ENCODE assay signal across 16 cellular contexts in the genomic region with DNA sequence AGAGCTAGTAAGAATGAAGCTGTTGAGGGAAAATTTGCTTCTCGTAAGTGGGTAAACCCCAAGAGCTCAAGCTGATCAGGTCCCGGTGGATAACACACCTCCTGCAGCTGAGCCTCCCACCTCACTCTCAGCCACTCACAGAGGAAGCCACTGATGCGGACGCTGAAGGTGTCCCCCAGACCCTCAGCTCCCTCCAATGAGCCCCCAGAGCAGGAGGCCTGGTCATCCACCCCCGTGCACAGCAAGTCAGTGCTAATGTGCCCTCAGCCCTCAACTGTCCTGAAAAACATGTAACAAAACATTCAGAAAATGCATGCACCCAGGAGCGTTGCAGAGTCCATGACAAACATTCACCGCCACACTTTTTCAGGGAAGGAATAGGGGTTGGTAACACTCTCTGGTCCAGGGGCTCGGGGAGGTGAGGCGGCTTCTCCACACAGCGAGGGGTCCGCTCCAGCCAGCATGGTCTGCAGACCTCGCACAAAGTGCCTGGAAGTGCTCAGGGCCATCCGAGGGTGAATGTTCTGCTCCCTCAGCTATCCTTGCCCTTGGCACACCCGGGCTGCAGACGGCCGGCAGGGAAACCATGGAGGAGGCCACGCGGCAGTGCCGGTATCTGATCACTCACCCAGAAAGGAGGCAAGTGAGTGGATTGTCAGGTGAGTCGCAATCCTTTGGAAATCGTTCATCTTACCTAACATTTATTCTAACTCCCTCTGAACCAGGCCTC.
DNase-seq lines count a peak whose midpoint lies in the region; ATAC-seq and TF ChIP-seq lines count a peak whose summit lies in the region.
"Had no signal": no experiment of that assay in that cellular context is flagged by ENCODE, and none has a peak within 500 bp of the region (broad histone marks: within the 10 kb centered on the region; RNA-seq: fewer than 3 reads in every experiment).

No MANE protein-coding gene starts in this region.

- H3K36me3 Mint-ChIP-seq in neural crest cell (ENCODE audit: low read depth) (no peaks in the 10 kb centered on the region), Caco-2 (ENCODE audit: insufficient read depth, unreplicated experiment) (peaks cover 5% of the 10 kb centered on the region)

- ATAC-seq in heart left ventricle (no peak), heart right ventricle (no peak), body of pancreas (no peak), sciatic nerve (no peak), GM21360 (IDR thresholded peaks at IDR 0.05; ENCODE audit: unreplicated experiment) (no peak)

- no peak overlapping the region for H3K27ac ChIP-seq in heart left ventricle
- H3K27ac ChIP-seq in heart right ventricle: no peak overlapping the region
- H3K27ac ChIP-seq in body of pancreas: peak overlapping the region in 3 of 4 donors; percentile 79 to 92 (median 80)
- H3K27ac ChIP-seq: BLaER1 treated with 17β-estradiol and CSF1 and Interleukin-3, amounts not matched to agents 10 nM and 100 nM; GM23248 had no signal

- 89 to 94% (median 91%) methylated on average over 14 to 21 of the region's 21 CpGs for WGBS in heart left ventricle, 4 donors
- WGBS in heart right ventricle, 2 donors: 93 to 94% methylated on average over 21 of the region's 21 CpGs
- 76 to 83% methylated on average over 21 of the region's 21 CpGs for WGBS in body of pancreas, 2 donors

- H3K27me3 ChIP-seq in heart left ventricle (no peaks in the 10 kb centered on the region), heart right ventricle (peaks cover 0 to 6% (median 0%) of the 10 kb centered on the region in 7 donors), body of pancreas (no peaks in the 10 kb centered on the region), Caco-2 (replicated peaks; ENCODE audit: control insufficient read depth, insufficient read depth, low read length) (no peaks in the 10 kb centered on the region)

- peak overlapping the region; percentile 82 for H3K27ac Mint-ChIP-seq in neural crest cell (ENCODE audit: unreplicated experiment)
- H3K27ac Mint-ChIP-seq in Caco-2 (ENCODE audit: unreplicated experiment): no peak overlapping the region
- H3K27ac Mint-ChIP-seq: CD4-positive, alpha-beta T cell had no signal

- intact Hi-C loops in heart left ventricle (cut with DNase I) (no loop called here), heart right ventricle (cut with DNase I) (no loop called here), body of pancreas (cut with DNase I) (no loop called here), sciatic nerve (cut with DNase I) (no loop called here), Caco-2 (cut with micrococcal nuclease; ENCODE audit: unreplicated experiment) (no loop called here)

- H3K27me3 Mint-ChIP-seq in neural crest cell (ENCODE audit: low read depth): peaks cover 3% of the 10 kb centered on the region
- H3K27me3 Mint-ChIP-seq in Caco-2 (ENCODE audit: insufficient read depth, unreplicated experiment): no peaks in the 10 kb centered on the region
- H3K27me3 Mint-ChIP-seq: CD4-positive, alpha-beta T cell had no signal

- H3K9me3 Mint-ChIP-seq in neural crest cell (no peaks in the 10 kb centered on the region), Caco-2 (ENCODE audit: unreplicated experiment) (no peaks in the 10 kb centered on the region)
- H3K9me3 Mint-ChIP-seq: CD4-positive, alpha-beta T cell had no signal

- H3K4me3 Mint-ChIP-seq in neural crest cell (no peak overlapping the region), Caco-2 (ENCODE audit: unreplicated experiment) (no peak overlapping the region)
- H3K4me3 Mint-ChIP-seq: CD4-positive, alpha-beta T cell had no signal

- no TSS peak for BruUV-seq in Caco-2 (replicated peaks; lab: Mats Ljungman, UMichigan)

- CTCF ChIA-PET in Caco-2 (lab: Charles Lee): no interaction called here

- H3K9me3 ChIP-seq in heart left ventricle: no peaks in the 10 kb centered on the region
- H3K9me3 ChIP-seq in heart right ventricle: no peaks in the 10 kb centered on the region
- H3K9me3 ChIP-seq in body of pancreas: no peaks in the 10 kb centered on the region
- H3K9me3 ChIP-seq in Caco-2: no peaks in the 10 kb centered on the region
- H3K9me3 ChIP-seq: BLaER1 treated with 17β-estradiol and CSF1 and Interleukin-3, amounts not matched to agents 10 nM and 100 nM had no signal

- H3K4me1 Mint-ChIP-seq in neural crest cell (peaks cover 18% of the 10 kb centered on the region), Caco-2 (ENCODE audit: low read depth, unreplicated experiment) (no peaks in the 10 kb centered on the region)

- H3K4me1 ChIP-seq in heart left ventricle (peaks cover 0 to 10% (median 0%) of the 10 kb centered on the region in 12 donors), heart right ventricle (peaks cover 0 to 11% (median 5%) of the 10 kb centered on the region in 9 donors), body of pancreas (peaks cover 73% of the 10 kb centered on the region), Caco-2 (no peaks in the 10 kb centered on the region; the same call in 1 of the 2 replicates)

- H3K36me3 ChIP-seq in heart left ventricle: no peaks in the 10 kb centered on the region
- no peaks in the 10 kb centered on the region for H3K36me3 ChIP-seq in heart right ventricle
- H3K36me3 ChIP-seq in body of pancreas (replicated peaks in 1 of 2; ENCODE audit: insufficient read depth in 1 of 2, low read depth in 2 of 2): no peaks in the 10 kb centered on the region
- H3K36me3 ChIP-seq in Caco-2 (ENCODE audit: control insufficient read depth, insufficient read depth, low read length): no peaks in the 10 kb centered on the region
- H3K36me3 ChIP-seq: BLaER1 treated with 17β-estradiol and CSF1 and Interleukin-3, amounts not matched to agents 10 nM and 100 nM had no signal

- no peak overlapping the region for H3K4me3 ChIP-seq in heart left ventricle
- no peak overlapping the region for H3K4me3 ChIP-seq in heart right ventricle
- H3K4me3 ChIP-seq in body of pancreas: no peak overlapping the region
- no peak overlapping the region for H3K4me3 ChIP-seq in Caco-2 (ENCODE audit: low read depth, low read length)
- H3K4me3 ChIP-seq: BLaER1 treated with 17β-estradiol and CSF1 and Interleukin-3, amounts not matched to agents 10 nM and 100 nM; GM23248 had no signal

- TF ChIP-seq CTCF in heart left ventricle (IDR thresholded peaks at IDR 0.05) (no peak), heart right ventricle (IDR thresholded peaks at IDR 0.05) (no peak), body of pancreas (IDR thresholded peaks at IDR 0.05) (no peak), neural crest cell (conservative IDR thresholded peaks at IDR 0.05) (no peak), Caco-2 (IDR thresholded peaks at IDR 0.05; ENCODE audit: insufficient read depth in 1 of 2, low read depth in 1 of 2, low read length in 1 of 2, severe bottlenecking in 1 of 2, unreplicated experiment in 1 of 2) (no peak)

- peak in 3 of 5 donors; percentile 7 to 45 (median 16) for DNase-seq in heart left ventricle
- no peak for DNase-seq in heart right ventricle
- peak in 1 of 4 donors; percentile 8 for DNase-seq in body of pancreas
- no peak for DNase-seq in neural crest cell (ENCODE audit: low read depth, low spot score)
- peak; percentile 47 for DNase-seq in sciatic nerve (ENCODE audit: low spot score)
- no peak for DNase-seq in GM19238 (ENCODE audit: insufficient read length, low spot score)
- no peak for DNase-seq in Caco-2
- DNase-seq: ACHN; CD4-positive, alpha-beta T cell; DMS79 treated with DMSO at 0.1 percent for 48 hours; EL; GM23248; H7; IMR-90 had no signal

- TF ChIP-seq POLR2A in heart left ventricle (IDR thresholded peaks at IDR 0.05): no peak
- TF ChIP-seq POLR2A in body of pancreas (IDR thresholded peaks at IDR 0.05): no peak

- POLR2A ChIA-PET in Caco-2 (lab: Charles Lee): no interaction called here

Comparison
In these comparisons a context has a peak if more than half of its experiments do, and no peak if none do; other contexts are left out.
1. DNase-seq: peak in heart left ventricle (3 of 5) and sciatic nerve (single experiment); none in heart right ventricle (0 of 2), neural crest cell (single experiment), GM19238 (single experiment) and Caco-2 (0 of 2).
2. H3K27ac ChIP-seq: peak in body of pancreas (3 of 4); none in heart left ventricle (0 of 12) and heart right ventricle (0 of 10).